1 cellular context compared by ENCODE assay signal in the genomic region with DNA sequence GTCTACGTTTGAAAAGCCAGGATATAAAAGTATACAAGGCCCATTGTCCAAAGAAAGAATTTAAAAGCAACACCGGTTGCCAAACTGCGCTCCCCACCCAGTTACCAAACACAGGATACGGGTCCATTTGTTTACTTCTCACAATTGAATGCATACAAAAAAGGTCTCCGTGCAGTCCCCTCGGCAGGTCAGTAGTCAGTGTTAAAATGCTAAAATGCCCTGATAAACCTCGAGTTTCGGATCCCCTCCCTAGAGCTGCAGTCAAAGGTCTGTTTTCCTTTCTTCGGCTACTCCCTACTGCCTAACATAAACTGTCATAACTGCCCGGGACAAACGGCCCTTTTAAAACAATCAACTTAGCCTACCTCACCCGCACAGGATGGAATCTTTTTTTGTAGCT.
TF ChIP-seq lines count a peak whose summit lies in the region.

No MANE protein-coding gene starts in this region.

TF ChIP-seq in IMR-90, 13 proteins besides CTCF, POLR2A, EP300 and RAD21 (continued from another document):
- no peak for TF ChIP-seq MXI1 (IDR thresholded peaks at IDR 0.05; ENCODE audit: borderline replicate concordance, low read depth, low read length)
- no peak for TF ChIP-seq MAFK (IDR thresholded peaks at IDR 0.05; ENCODE audit: low read depth, low read length)
- no peak for TF ChIP-seq FOS (IDR thresholded peaks at IDR 0.05; ENCODE audit: low read depth, low read length)
- TF ChIP-seq RFX5 (IDR thresholded peaks at IDR 0.05; ENCODE audit: low read depth, low read length) = no peak
- TF ChIP-seq SMC3 (IDR thresholded peaks at IDR 0.05; ENCODE audit: low read depth, low read length) = no peak
- no peak for TF ChIP-seq RCOR1 (IDR thresholded peaks at IDR 0.05; ENCODE audit: insufficient replicate concordance, low read length)
- no peak for TF ChIP-seq BHLHE40 (IDR thresholded peaks at IDR 0.05; ENCODE audit: low read depth, low read length)
- TF ChIP-seq CEBPB (IDR thresholded peaks at IDR 0.05; ENCODE audit: low read depth, low read length) = no peak
- TF ChIP-seq NFE2L2 (IDR thresholded peaks at IDR 0.05; ENCODE audit: low read depth, low read length) = no peak
